Comparison of ENCODE assay signal across 1 cellular context in the genomic region with DNA sequence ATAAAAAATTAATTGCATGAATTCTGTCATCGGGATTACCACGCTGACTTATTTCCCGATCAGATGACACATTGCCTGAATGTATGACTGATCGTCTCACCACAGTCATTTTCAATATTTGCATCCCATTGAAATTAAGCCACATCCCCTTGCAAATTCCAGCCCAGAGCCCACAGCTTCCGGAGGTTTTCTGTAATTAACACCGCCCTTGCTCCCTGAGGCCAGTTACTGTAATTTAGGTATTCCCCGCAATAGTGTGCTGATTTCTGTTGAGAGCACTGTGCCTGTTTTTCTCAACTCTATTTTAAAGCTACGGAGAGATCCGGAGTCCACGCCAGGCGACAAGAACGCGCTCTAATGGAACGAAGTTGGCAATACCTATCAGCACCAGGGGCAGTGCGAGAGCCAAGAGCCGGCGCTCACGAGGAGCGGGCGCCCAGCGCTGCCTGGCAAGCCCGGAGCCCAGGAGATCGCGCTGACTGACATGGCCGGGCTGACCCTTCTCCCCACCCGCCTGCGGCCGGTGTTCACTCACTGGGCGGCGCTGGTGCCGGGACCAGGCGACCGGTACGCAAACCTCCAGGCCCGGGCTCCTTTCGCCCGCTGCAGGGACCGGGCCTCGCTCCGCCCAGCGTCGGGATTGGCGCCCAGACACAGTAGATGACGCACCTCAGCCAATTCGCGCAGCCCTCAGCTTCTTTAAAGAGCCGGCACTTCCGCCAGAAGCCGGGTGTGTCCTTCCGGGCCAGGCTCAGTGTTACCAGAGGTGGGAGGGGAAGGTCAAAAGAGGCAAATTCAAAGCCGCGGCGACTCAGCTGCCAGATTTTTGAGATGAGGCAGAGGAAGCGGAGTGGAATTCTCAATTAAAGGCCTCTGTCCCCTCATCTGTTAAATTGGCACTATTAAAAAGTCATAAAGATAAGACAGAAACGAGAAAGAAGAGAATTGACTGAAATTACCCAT.
TF ChIP-seq lines count a peak whose summit lies in the region.

A gene with protein sequence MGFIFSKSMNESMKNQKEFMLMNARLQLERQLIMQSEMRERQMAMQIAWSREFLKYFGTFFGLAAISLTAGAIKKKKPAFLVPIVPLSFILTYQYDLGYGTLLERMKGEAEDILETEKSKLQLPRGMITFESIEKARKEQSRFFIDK (minus strand): TSS at position 672 of the 963 bp plus-strand sequence. CDS start 5,948 bp downstream, outside the sequence.

TF ChIP-seq in HEK293, 187 proteins besides CTCF, POLR2A, EP300 and RAD21 (continued from another document and continues in another):
- TF ChIP-seq, protein P1, sequence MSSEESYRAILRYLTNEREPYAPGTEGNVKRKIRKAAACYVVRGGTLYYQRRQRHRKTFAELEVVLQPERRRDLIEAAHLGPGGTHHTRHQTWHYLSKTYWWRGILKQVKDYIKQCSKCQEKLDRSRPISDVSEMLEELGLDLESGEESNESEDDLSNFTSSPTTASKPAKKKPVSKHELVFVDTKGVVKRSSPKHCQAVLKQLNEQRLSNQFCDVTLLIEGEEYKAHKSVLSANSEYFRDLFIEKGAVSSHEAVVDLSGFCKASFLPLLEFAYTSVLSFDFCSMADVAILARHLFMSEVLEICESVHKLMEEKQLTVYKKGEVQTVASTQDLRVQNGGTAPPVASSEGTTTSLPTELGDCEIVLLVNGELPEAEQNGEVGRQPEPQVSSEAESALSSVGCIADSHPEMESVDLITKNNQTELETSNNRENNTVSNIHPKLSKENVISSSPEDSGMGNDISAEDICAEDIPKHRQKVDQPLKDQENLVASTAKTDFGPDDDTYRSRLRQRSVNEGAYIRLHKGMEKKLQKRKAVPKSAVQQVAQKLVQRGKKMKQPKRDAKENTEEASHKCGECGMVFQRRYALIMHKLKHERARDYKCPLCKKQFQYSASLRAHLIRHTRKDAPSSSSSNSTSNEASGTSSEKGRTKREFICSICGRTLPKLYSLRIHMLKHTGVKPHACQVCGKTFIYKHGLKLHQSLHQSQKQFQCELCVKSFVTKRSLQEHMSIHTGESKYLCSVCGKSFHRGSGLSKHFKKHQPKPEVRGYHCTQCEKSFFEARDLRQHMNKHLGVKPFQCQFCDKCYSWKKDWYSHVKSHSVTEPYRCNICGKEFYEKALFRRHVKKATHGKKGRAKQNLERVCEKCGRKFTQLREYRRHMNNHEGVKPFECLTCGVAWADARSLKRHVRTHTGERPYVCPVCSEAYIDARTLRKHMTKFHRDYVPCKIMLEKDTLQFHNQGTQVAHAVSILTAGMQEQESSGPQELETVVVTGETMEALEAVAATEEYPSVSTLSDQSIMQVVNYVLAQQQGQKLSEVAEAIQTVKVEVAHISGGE (tag by site-specific recombination; conservative IDR thresholded peaks at IDR 0.05; ENCODE audit: low read depth): peak; percentile 87
- TF ChIP-seq YY1 (tag by site-specific recombination; IDR thresholded peaks at IDR 0.05): peak; percentile 34; the same call in 1 of the 2 replicates
- TF ChIP-seq ZNF211 (tag by site-specific recombination; IDR thresholded peaks at IDR 0.05; ENCODE audit: low read depth): no peak
- no peak for TF ChIP-seq OVOL3 (tag by site-specific recombination; IDR thresholded peaks at IDR 0.05)
- no peak for TF ChIP-seq BCL11B (tag by site-specific recombination; IDR thresholded peaks at IDR 0.05; ENCODE audit: low read depth)
- TF ChIP-seq ZNF791 (tag by site-specific recombination; IDR thresholded peaks at IDR 0.05): no peak
- no peak for TF ChIP-seq OSR2 (tag by site-specific recombination; IDR thresholded peaks at IDR 0.05)
- no peak for TF ChIP-seq ZNF404 (tag by site-specific recombination; IDR thresholded peaks at IDR 0.05)
- TF ChIP-seq ZNF76 (tag by site-specific recombination; IDR thresholded peaks at IDR 0.05; ENCODE audit: borderline replicate concordance, low read depth): no peak; the same call in 1 of the 2 replicates
- no peak for TF ChIP-seq ZNF549 (tag by site-specific recombination; IDR thresholded peaks at IDR 0.05)
- no peak for TF ChIP-seq GLI2 (tag by site-specific recombination; IDR thresholded peaks at IDR 0.05; ENCODE audit: borderline replicate concordance, low read depth)
- peak; percentile 59 for TF ChIP-seq ZNF629 (tag by site-specific recombination; IDR thresholded peaks at IDR 0.05)
- TF ChIP-seq ZNF37A (tag by site-specific recombination; IDR thresholded peaks at IDR 0.05): no peak
- TF ChIP-seq, protein P2, sequence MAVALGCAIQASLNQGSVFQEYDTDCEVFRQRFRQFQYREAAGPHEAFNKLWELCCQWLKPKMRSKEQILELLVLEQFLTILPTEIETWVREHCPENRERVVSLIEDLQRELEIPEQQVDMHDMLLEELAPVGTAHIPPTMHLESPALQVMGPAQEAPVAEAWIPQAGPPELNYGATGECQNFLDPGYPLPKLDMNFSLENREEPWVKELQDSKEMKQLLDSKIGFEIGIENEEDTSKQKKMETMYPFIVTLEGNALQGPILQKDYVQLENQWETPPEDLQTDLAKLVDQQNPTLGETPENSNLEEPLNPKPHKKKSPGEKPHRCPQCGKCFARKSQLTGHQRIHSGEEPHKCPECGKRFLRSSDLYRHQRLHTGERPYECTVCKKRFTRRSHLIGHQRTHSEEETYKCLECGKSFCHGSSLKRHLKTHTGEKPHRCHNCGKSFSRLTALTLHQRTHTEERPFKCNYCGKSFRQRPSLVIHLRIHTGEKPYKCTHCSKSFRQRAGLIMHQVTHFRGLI (tag by site-specific recombination; IDR thresholded peaks at IDR 0.05): 0 out of 2 replicates have a peak, but pooled peaks have one; percentile 42
- peak; percentile 47 for TF ChIP-seq ZNF341 (tag by site-specific recombination; IDR thresholded peaks at IDR 0.05; ENCODE audit: low read depth)
- TF ChIP-seq, protein P3, sequence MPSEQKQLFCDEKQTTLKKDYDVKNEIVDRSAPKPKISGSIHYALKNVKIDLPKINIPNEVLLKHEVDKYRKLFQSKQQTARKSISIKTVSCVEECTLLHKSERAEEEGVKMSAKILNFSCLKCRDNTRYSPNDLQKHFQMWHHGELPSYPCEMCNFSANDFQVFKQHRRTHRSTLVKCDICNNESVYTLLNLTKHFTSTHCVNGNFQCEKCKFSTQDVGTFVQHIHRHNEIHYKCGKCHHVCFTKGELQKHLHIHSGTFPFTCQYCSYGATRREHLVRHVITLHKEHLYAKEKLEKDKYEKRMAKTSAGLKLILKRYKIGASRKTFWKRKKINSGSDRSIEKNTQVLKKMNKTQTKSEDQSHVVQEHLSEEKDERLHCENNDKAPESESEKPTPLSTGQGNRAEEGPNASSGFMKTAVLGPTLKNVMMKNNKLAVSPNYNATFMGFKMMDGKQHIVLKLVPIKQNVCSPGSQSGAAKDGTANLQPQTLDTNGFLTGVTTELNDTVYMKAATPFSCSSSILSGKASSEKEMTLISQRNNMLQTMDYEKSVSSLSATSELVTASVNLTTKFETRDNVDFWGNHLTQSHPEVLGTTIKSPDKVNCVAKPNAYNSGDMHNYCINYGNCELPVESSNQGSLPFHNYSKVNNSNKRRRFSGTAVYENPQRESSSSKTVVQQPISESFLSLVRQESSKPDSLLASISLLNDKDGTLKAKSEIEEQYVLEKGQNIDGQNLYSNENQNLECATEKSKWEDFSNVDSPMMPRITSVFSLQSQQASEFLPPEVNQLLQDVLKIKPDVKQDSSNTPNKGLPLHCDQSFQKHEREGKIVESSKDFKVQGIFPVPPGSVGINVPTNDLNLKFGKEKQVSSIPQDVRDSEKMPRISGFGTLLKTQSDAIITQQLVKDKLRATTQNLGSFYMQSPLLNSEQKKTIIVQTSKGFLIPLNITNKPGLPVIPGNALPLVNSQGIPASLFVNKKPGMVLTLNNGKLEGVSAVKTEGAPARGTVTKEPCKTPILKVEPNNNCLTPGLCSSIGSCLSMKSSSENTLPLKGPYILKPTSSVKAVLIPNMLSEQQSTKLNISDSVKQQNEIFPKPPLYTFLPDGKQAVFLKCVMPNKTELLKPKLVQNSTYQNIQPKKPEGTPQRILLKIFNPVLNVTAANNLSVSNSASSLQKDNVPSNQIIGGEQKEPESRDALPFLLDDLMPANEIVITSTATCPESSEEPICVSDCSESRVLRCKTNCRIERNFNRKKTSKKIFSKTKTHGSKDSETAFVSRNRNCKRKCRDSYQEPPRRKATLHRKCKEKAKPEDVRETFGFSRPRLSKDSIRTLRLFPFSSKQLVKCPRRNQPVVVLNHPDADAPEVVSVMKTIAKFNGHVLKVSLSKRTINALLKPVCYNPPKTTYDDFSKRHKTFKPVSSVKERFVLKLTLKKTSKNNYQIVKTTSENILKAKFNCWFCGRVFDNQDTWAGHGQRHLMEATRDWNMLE (tag by site-specific recombination; conservative IDR thresholded peaks at IDR 0.05; ENCODE audit: low read depth): peak; percentile 98
- no peak for TF ChIP-seq ZNF174 (tag by site-specific recombination; IDR thresholded peaks at IDR 0.05)
- TF ChIP-seq, protein P4, sequence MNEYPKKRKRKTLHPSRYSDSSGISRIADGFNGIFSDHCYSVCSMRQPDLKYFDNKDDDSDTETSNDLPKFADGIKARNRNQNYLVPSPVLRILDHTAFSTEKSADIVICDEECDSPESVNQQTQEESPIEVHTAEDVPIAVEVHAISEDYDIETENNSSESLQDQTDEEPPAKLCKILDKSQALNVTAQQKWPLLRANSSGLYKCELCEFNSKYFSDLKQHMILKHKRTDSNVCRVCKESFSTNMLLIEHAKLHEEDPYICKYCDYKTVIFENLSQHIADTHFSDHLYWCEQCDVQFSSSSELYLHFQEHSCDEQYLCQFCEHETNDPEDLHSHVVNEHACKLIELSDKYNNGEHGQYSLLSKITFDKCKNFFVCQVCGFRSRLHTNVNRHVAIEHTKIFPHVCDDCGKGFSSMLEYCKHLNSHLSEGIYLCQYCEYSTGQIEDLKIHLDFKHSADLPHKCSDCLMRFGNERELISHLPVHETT (tag by site-specific recombination; IDR thresholded peaks at IDR 0.05): no peak
- TF ChIP-seq ZNF585B (tag by site-specific recombination; IDR thresholded peaks at IDR 0.05): no peak
- TF ChIP-seq ZNF266 (tag by site-specific recombination; IDR thresholded peaks at IDR 0.05; ENCODE audit: low read depth): no peak
- TF ChIP-seq FEZF1 (tag by site-specific recombination; IDR thresholded peaks at IDR 0.05): no peak
- TF ChIP-seq ZBTB8A (tag by site-specific recombination; IDR thresholded peaks at IDR 0.05): peak; percentile 96
- no peak for TF ChIP-seq ZNF658 (tag by site-specific recombination; IDR thresholded peaks at IDR 0.05)
- no peak for TF ChIP-seq HOXA7 (CRISPR knock-in tag; IDR thresholded peaks at IDR 0.05; ENCODE audit: borderline replicate concordance)
- no peak for TF ChIP-seq MZF1 (tag by site-specific recombination; IDR thresholded peaks at IDR 0.05; ENCODE audit: borderline replicate concordance)
- TF ChIP-seq ZNF146 (tag by site-specific recombination; IDR thresholded peaks at IDR 0.05): no peak
- 0 out of 2 replicates have a peak, but pooled peaks have one; percentile 49 for TF ChIP-seq ZNF391 (tag by site-specific recombination; IDR thresholded peaks at IDR 0.05; ENCODE audit: borderline replicate concordance, low read depth)
- TF ChIP-seq, protein P5, sequence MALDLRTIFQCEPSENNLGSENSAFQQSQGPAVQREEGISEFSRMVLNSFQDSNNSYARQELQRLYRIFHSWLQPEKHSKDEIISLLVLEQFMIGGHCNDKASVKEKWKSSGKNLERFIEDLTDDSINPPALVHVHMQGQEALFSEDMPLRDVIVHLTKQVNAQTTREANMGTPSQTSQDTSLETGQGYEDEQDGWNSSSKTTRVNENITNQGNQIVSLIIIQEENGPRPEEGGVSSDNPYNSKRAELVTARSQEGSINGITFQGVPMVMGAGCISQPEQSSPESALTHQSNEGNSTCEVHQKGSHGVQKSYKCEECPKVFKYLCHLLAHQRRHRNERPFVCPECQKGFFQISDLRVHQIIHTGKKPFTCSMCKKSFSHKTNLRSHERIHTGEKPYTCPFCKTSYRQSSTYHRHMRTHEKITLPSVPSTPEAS (tag by site-specific recombination; IDR thresholded peaks at IDR 0.05): peak; percentile 10; the same call in 1 of the 2 replicates
- TF ChIP-seq, protein P6, sequence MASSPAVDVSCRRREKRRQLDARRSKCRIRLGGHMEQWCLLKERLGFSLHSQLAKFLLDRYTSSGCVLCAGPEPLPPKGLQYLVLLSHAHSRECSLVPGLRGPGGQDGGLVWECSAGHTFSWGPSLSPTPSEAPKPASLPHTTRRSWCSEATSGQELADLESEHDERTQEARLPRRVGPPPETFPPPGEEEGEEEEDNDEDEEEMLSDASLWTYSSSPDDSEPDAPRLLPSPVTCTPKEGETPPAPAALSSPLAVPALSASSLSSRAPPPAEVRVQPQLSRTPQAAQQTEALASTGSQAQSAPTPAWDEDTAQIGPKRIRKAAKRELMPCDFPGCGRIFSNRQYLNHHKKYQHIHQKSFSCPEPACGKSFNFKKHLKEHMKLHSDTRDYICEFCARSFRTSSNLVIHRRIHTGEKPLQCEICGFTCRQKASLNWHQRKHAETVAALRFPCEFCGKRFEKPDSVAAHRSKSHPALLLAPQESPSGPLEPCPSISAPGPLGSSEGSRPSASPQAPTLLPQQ (tag by site-specific recombination; IDR thresholded peaks at IDR 0.05): no peak
- no peak for TF ChIP-seq ZNF366 (tag by site-specific recombination; conservative IDR thresholded peaks at IDR 0.05)
- peak; percentile 57; the same call in 1 of the 2 replicates for TF ChIP-seq ZBTB48 (tag by site-specific recombination; IDR thresholded peaks at IDR 0.05)
- peak; percentile 87 for TF ChIP-seq ZBTB20 (tag by site-specific recombination; IDR thresholded peaks at IDR 0.05)
- no peak for TF ChIP-seq ZNF354C (tag by site-specific recombination; IDR thresholded peaks at IDR 0.05; ENCODE audit: borderline replicate concordance, low read depth)
- TF ChIP-seq ZNF560 (tag by site-specific recombination; IDR thresholded peaks at IDR 0.05; ENCODE audit: borderline replicate concordance): no peak
- TF ChIP-seq ZNF350 (tag by site-specific recombination; IDR thresholded peaks at IDR 0.05): no peak
- peak; percentile 76 for TF ChIP-seq ZBTB17 (tag by site-specific recombination; IDR thresholded peaks at IDR 0.05)
- no peak for TF ChIP-seq GLIS2 (tag by site-specific recombination; IDR thresholded peaks at IDR 0.05)
- TF ChIP-seq ZNF837 (tag by site-specific recombination; IDR thresholded peaks at IDR 0.05): no peak
- no peak for TF ChIP-seq ZNF157 (tag by site-specific recombination; IDR thresholded peaks at IDR 0.05)
- TF ChIP-seq, protein P7, sequence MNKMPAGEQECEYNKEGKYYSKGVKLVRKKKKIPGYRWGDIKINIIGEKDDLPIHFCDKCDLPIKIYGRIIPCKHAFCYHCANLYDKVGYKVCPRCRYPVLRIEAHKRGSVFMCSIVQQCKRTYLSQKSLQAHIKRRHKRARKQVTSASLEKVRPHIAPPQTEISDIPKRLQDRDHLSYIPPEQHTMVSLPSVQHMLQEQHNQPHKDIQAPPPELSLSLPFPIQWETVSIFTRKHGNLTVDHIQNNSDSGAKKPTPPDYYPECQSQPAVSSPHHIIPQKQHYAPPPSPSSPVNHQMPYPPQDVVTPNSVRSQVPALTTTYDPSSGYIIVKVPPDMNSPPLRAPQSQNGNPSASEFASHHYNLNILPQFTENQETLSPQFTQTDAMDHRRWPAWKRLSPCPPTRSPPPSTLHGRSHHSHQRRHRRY (tag by site-specific recombination; IDR thresholded peaks at IDR 0.05): no peak
- TF ChIP-seq ZNF596 (tag by site-specific recombination; IDR thresholded peaks at IDR 0.05): 0 out of 2 replicates have a peak, but pooled peaks have one; percentile 13
- no peak for TF ChIP-seq ZNF19 (tag by site-specific recombination; IDR thresholded peaks at IDR 0.05; ENCODE audit: low read depth)
- no peak for TF ChIP-seq ZNF747 (tag by site-specific recombination; IDR thresholded peaks at IDR 0.05)
- no peak for TF ChIP-seq ZNF394 (tag by site-specific recombination; IDR thresholded peaks at IDR 0.05; ENCODE audit: borderline replicate concordance)
- TF ChIP-seq MEIS1 (CRISPR knock-in tag; IDR thresholded peaks at IDR 0.05; ENCODE audit: borderline replicate concordance): no peak
- TF ChIP-seq ZNF169 (tag by site-specific recombination; IDR thresholded peaks at IDR 0.05): no peak
- no peak for TF ChIP-seq ZNF571 (tag by site-specific recombination; IDR thresholded peaks at IDR 0.05)
- no peak for TF ChIP-seq SETDB1 (IDR thresholded peaks at IDR 0.05; ENCODE audit: insufficient read length, low read length)
